ENCODE assay signal across 26 cellular contexts in the genomic region with DNA sequence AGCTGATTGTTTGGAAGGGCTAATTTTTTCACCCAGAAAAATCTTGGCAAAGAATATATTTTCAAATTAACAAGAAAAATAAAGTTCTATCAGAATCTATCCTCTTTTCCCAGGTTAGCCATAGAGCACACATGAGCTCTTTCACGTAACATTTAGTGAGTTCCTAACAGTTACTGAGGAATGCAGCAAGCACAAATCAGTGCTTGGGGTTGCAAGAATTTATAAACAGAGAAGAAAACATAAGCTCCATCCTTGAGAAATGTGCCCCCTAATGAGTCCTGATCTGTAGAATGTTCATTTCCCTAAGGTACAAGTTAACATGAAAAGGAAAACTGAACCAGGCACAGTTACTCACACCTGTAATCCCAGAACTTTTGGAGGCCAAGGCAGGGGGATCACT.
"Had no signal": no experiment of that assay in that cellular context is flagged by ENCODE, and none has a peak within 500 bp of the region (broad histone marks: within the 10 kb centered on the region; RNA-seq: fewer than 3 reads in every experiment).

No MANE protein-coding gene starts in this region.

- H3K9me3 Mint-ChIP-seq: activated CD4-positive, alpha-beta T cell treated with anti-CD3 and anti-CD28 coated beads, Interleukin-2, amount 10 ng/mL, durations not matched to agents 7 days and 5 days; activated naive CD4-positive, alpha-beta T cell treated with anti-CD3 and anti-CD28 coated beads for 36 hours; activated naive CD8-positive, alpha-beta T cell treated with anti-CD3 and anti-CD28 coated beads, Interleukin-2, amount 10 ng/mL, durations not matched to agents 7 days and 5 days; central memory CD8-positive, alpha-beta T cell; immature natural killer cell; naive thymus-derived CD4-positive, alpha-beta T cell; neural progenitor cell; stimulated activated naive CD8-positive, alpha-beta T cell treated with anti-CD3 and anti-CD28 coated beads, Interleukin-15, amount 100 ng/mL, for 72 hours; type B pancreatic cell had no signal

- H3K27ac Mint-ChIP-seq: activated CD4-positive, alpha-beta T cell treated with anti-CD3 and anti-CD28 coated beads, Interleukin-2, amount 10 ng/mL, durations not matched to agents 7 days and 5 days; activated CD8-positive, alpha-beta T cell treated with anti-CD3 and anti-CD28 coated beads, Interleukin-2, amount 10 ng/mL, durations not matched to agents 7 days and 5 days; activated naive CD4-positive, alpha-beta T cell treated with anti-CD3 and anti-CD28 coated beads for 36 hours; activated naive CD8-positive, alpha-beta T cell treated with anti-CD3 and anti-CD28 coated beads, Interleukin-2, amount 10 ng/mL, durations not matched to agents 7 days and 5 days; immature natural killer cell; naive thymus-derived CD4-positive, alpha-beta T cell; neural progenitor cell; stimulated activated naive CD8-positive, alpha-beta T cell treated with anti-CD3 and anti-CD28 coated beads, Interleukin-15, amount 100 ng/mL, for 72 hours; type B pancreatic cell had no signal

- H3K9me3 ChIP-seq: breast epithelium, left lung, pancreas, psoas muscle, right atrium auricular region, vagina had no signal

- H3K9ac ChIP-seq: neural progenitor cell had no signal

- H3K4me3 ChIP-seq: breast epithelium, left lung, lung, neural progenitor cell, pancreas, psoas muscle, right atrium auricular region, vagina had no signal

- H3K4me3 Mint-ChIP-seq: activated CD4-positive, alpha-beta T cell treated with anti-CD3 and anti-CD28 coated beads, Interleukin-2, amount 10 ng/mL, durations not matched to agents 7 days and 5 days; activated CD8-positive, alpha-beta T cell treated with anti-CD3 and anti-CD28 coated beads, Interleukin-2, amount 10 ng/mL, durations not matched to agents 7 days and 5 days; activated naive CD4-positive, alpha-beta T cell treated with anti-CD3 and anti-CD28 coated beads for 36 hours; activated naive CD8-positive, alpha-beta T cell treated with anti-CD3 and anti-CD28 coated beads, Interleukin-2, amount 10 ng/mL, durations not matched to agents 7 days and 5 days; central memory CD8-positive, alpha-beta T cell; immature natural killer cell; naive thymus-derived CD4-positive, alpha-beta T cell; neural progenitor cell; stimulated activated naive CD8-positive, alpha-beta T cell treated with anti-CD3 and anti-CD28 coated beads, Interleukin-15, amount 100 ng/mL, for 72 hours; type B pancreatic cell had no signal

- H3K4me2 ChIP-seq: neural progenitor cell had no signal

- DNase-seq: activated CD4-positive, alpha-beta T cell treated with anti-CD3 and anti-CD28 coated beads, Interleukin-2, amount 10 ng/mL, durations not matched to agents 7 days and 5 days; activated CD4-positive, CD25-positive, alpha-beta regulatory T cell treated with anti-CD3 and anti-CD28 coated beads, Interleukin-2, amount 50 U/mL, for 72 hours; activated CD8-positive, alpha-beta T cell treated with anti-CD3 and anti-CD28 coated beads, Interleukin-2, amount 10 ng/mL, durations not matched to agents 7 days and 5 days; activated naive CD4-positive, alpha-beta T cell treated with anti-CD3 and anti-CD28 coated beads for 36 hours; activated naive CD8-positive, alpha-beta T cell treated with anti-CD3 and anti-CD28 coated beads, Interleukin-2, amount 10 ng/mL, durations not matched to agents 7 days and 5 days; cortex of kidney; erythroblast; foreskin melanocyte; immature natural killer cell; kidney glomerular epithelial cell; left lung; naive thymus-derived CD4-positive, alpha-beta T cell; pancreas; psoas muscle; stimulated activated CD4-positive, alpha-beta T cell treated with anti-CD3 and anti-CD28 coated beads, Interleukin-12 subunit alpha, Interleukin-12 subunit beta, amount 100 ng/mL, for 4 hours; stimulated activated CD4-positive, alpha-beta T cell treated with anti-CD3 and anti-CD28 coated beads, Interleukin-4, amount 100 ng/mL, for 4 hours; stimulated activated naive CD8-positive, alpha-beta T cell treated with anti-CD3 and anti-CD28 coated beads, Interleukin-15, amount 100 ng/mL, for 72 hours had no signal

- H2AFZ ChIP-seq: neural progenitor cell had no signal

- H3K36me3 ChIP-seq: breast epithelium, neural progenitor cell had no signal

- ATAC-seq: activated CD8-positive, alpha-beta T cell treated with anti-CD3 and anti-CD28 coated beads, Interleukin-2, amount 10 ng/mL, durations not matched to agents 7 days and 5 days; left lung; naive thymus-derived CD4-positive, alpha-beta T cell; pancreas; psoas muscle; SK-N-SH treated with all-trans-retinoic acid at 6 μM for 48 hours; stimulated activated naive CD8-positive, alpha-beta T cell treated with anti-CD3 and anti-CD28 coated beads, Interleukin-15, amount 100 ng/mL, for 72 hours had no signal

- FAIRE-seq: pancreas had no signal

- H3K4me1 ChIP-seq: breast epithelium, left lung, neural progenitor cell, pancreas, psoas muscle, vagina had no signal

- H3K27ac ChIP-seq: breast epithelium, left lung, neural progenitor cell, pancreas, psoas muscle, right atrium auricular region, vagina, VCaP had no signal

- H3K4me1 Mint-ChIP-seq: activated CD4-positive, alpha-beta T cell treated with anti-CD3 and anti-CD28 coated beads, Interleukin-2, amount 10 ng/mL, durations not matched to agents 7 days and 5 days; activated naive CD8-positive, alpha-beta T cell treated with anti-CD3 and anti-CD28 coated beads, Interleukin-2, amount 10 ng/mL, durations not matched to agents 7 days and 5 days; immature natural killer cell; neural progenitor cell had no signal

- H3K27me3 Mint-ChIP-seq: activated CD4-positive, alpha-beta T cell treated with anti-CD3 and anti-CD28 coated beads, Interleukin-2, amount 10 ng/mL, durations not matched to agents 7 days and 5 days; activated naive CD8-positive, alpha-beta T cell treated with anti-CD3 and anti-CD28 coated beads, Interleukin-2, amount 10 ng/mL, durations not matched to agents 7 days and 5 days; central memory CD8-positive, alpha-beta T cell; naive thymus-derived CD4-positive, alpha-beta T cell; stimulated activated naive CD8-positive, alpha-beta T cell treated with anti-CD3 and anti-CD28 coated beads, Interleukin-15, amount 100 ng/mL, for 72 hours; type B pancreatic cell had no signal

- H3K27me3 ChIP-seq: breast epithelium, left lung, neural progenitor cell, pancreas, right atrium auricular region, vagina had no signal
